15 cellular contexts compared by ENCODE assay signal in the genomic region with DNA sequence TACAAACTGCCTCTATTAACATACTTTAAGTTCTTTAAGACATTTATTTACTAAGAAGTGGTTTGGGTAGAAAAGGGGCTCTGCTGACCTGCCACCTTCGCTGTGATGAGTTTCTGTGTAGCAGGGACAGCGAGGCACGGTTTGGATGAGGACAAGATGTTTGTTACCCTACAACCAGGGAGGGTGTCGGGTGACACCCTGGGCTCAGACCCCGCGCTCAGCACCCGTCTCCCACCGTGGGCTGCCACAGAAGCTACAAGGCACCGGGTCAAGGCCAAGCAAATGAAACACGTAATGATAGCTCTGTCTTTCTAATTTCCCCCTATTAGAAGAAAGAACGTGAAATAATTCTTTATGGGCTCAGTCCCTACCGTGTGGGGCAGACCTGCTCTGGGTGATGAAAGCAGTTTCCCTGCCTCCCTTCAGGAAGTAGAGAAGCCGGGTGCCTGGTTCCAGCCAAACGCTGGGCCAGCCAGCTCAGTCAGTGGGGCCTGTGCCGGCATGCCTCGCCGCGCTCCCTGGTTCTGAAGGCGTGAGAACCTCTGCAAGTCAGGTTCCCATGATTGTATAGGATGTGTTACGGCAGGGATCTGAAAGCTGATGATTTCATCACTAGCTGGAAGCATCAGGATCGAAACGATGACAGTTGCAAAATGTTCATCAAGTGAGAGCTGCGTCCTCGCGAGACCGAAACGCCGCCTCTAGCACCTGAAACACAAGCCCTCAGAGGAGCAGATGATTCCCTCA. TPM values are rescaled to one million over a fixed set of nuclear protein-coding genes. Genes with fewer than 3 reads are reported as not detected.
DNase-seq lines count a peak whose midpoint lies in the region; ATAC-seq and TF ChIP-seq lines count a peak whose summit lies in the region.
"Had no signal": no experiment of that assay in that cellular context is flagged by ENCODE, and none has a peak within 500 bp of the region (broad histone marks: within the 10 kb centered on the region; RNA-seq: fewer than 3 reads in every experiment).

No MANE protein-coding gene starts in this region.

- no peak overlapping the region for H3K4me3 Mint-ChIP-seq in dendritic cell treated with granulocyte-macrophage colony-stimulating factor and Interleukin-4, amounts not matched to agents 40 ng/mL and 50 ng/mL, for 4 days
- H3K4me3 Mint-ChIP-seq in activated CD4-positive, alpha-beta T cell treated with anti-CD3 and anti-CD28 coated beads, Interleukin-2, amount 10 ng/mL, durations not matched to agents 24 days and 14 days: no peak overlapping the region
- H3K4me3 Mint-ChIP-seq in activated CD8-positive, alpha-beta T cell treated with anti-CD3 and anti-CD28 coated beads, Interleukin-2, amount 10 ng/mL, durations not matched to agents 7 days and 5 days: no peak overlapping the region
- H3K4me3 Mint-ChIP-seq: activated naive CD8-positive, alpha-beta T cell; naive thymus-derived CD4-positive, alpha-beta T cell had no signal

- H3K4me2 ChIP-seq in neural cell (ENCODE audit: low read length): no peak overlapping the region

- H3K27me3 Mint-ChIP-seq in dendritic cell treated with granulocyte-macrophage colony-stimulating factor and Interleukin-4, amounts not matched to agents 40 ng/mL and 50 ng/mL, for 4 days: no peaks in the 10 kb centered on the region
- H3K27me3 Mint-ChIP-seq in activated CD4-positive, alpha-beta T cell treated with anti-CD3 and anti-CD28 coated beads, Interleukin-2, amount 10 ng/mL, durations not matched to agents 24 days and 14 days: no peaks in the 10 kb centered on the region
- no peaks in the 10 kb centered on the region for H3K27me3 Mint-ChIP-seq in activated CD8-positive, alpha-beta T cell treated with anti-CD3 and anti-CD28 coated beads, Interleukin-2, amount 10 ng/mL, durations not matched to agents 7 days and 5 days (ENCODE audit: low read depth)
- H3K27me3 Mint-ChIP-seq: activated naive CD8-positive, alpha-beta T cell; naive thymus-derived CD4-positive, alpha-beta T cell had no signal

- H3K4me3 ChIP-seq in left ventricle myocardium inferior (no peak overlapping the region), neural cell (ENCODE audit: low read length) (no peak overlapping the region)
- H3K4me3 ChIP-seq: coronary artery, transverse colon had no signal

- H3K9me3 Mint-ChIP-seq in dendritic cell treated with granulocyte-macrophage colony-stimulating factor and Interleukin-4, amounts not matched to agents 40 ng/mL and 50 ng/mL, for 4 days: no peaks in the 10 kb centered on the region
- H3K9me3 Mint-ChIP-seq in activated CD4-positive, alpha-beta T cell treated with anti-CD3 and anti-CD28 coated beads, Interleukin-2, amount 10 ng/mL, durations not matched to agents 24 days and 14 days: no peaks in the 10 kb centered on the region
- no peaks in the 10 kb centered on the region for H3K9me3 Mint-ChIP-seq in activated CD8-positive, alpha-beta T cell treated with anti-CD3 and anti-CD28 coated beads, Interleukin-2, amount 10 ng/mL, durations not matched to agents 7 days and 5 days (ENCODE audit: insufficient read depth)
- H3K9me3 Mint-ChIP-seq: naive thymus-derived CD4-positive, alpha-beta T cell had no signal

- no peak overlapping the region for H2AFZ ChIP-seq in neural cell (ENCODE audit: low read depth, low read length)

- no peaks in the 10 kb centered on the region for H4K20me1 ChIP-seq in neural cell (ENCODE audit: insufficient read depth)

- TF ChIP-seq EP300 in neural cell (conservative IDR thresholded peaks at IDR 0.05; ENCODE audit: poor library complexity, severe bottlenecking): no peak

- H3F3A ChIP-seq in neural cell (ENCODE audit: insufficient read depth, low read length, poor library complexity, severe bottlenecking): no peaks in the 10 kb centered on the region

- peaks cover 45% of the 10 kb centered on the region for H3K4me1 ChIP-seq in left ventricle myocardium inferior

- H3K9me3 ChIP-seq in left ventricle myocardium inferior (replicated peaks) (no peaks in the 10 kb centered on the region), neural cell (ENCODE audit: low read length) (no peaks in the 10 kb centered on the region)
- H3K9me3 ChIP-seq: transverse colon had no signal

- H3K27ac ChIP-seq in left ventricle myocardium inferior (replicated peaks): peak overlapping the region; percentile 65
- H3K27ac ChIP-seq in neural cell (ENCODE audit: low read length): peak overlapping the region; percentile 18
- H3K27ac ChIP-seq: coronary artery had no signal

- POLR2A ChIA-PET in activated CD8-positive, alpha-beta T cell treated with anti-CD3 and anti-CD28 coated beads, Interleukin-2, amount 10 ng/mL, durations not matched to agents 7 days and 5 days (lab: Charles Lee): no interaction called here

- no peak for TF ChIP-seq RAD21 in neural cell (conservative IDR thresholded peaks at IDR 0.05)

- H3K4me1 Mint-ChIP-seq in dendritic cell treated with granulocyte-macrophage colony-stimulating factor and Interleukin-4, amounts not matched to agents 40 ng/mL and 50 ng/mL, for 4 days (ENCODE audit: low read depth): peaks cover 38% of the 10 kb centered on the region
- H3K4me1 Mint-ChIP-seq in activated CD4-positive, alpha-beta T cell treated with anti-CD3 and anti-CD28 coated beads, Interleukin-2, amount 10 ng/mL, durations not matched to agents 24 days and 14 days: peaks cover 7% of the 10 kb centered on the region
- peaks cover 2% of the 10 kb centered on the region for H3K4me1 Mint-ChIP-seq in activated CD8-positive, alpha-beta T cell treated with anti-CD3 and anti-CD28 coated beads, Interleukin-2, amount 10 ng/mL, durations not matched to agents 7 days and 5 days (ENCODE audit: low read depth)

- H3K27me3 ChIP-seq in left ventricle myocardium inferior (ENCODE audit: low read depth) (no peaks in the 10 kb centered on the region), neural cell (ENCODE audit: insufficient read depth, low read depth, low read length) (no peaks in the 10 kb centered on the region)
- H3K27me3 ChIP-seq: transverse colon had no signal

- H3K9ac ChIP-seq in neural cell (ENCODE audit: low read length): no peak overlapping the region

- intact Hi-C loops in left ventricle myocardium inferior (cut with micrococcal nuclease): no loop called here
- intact Hi-C loops in left cardiac atrium (cut with DNase I): no loop called here
- intact Hi-C loops in dendritic cell treated with granulocyte-macrophage colony-stimulating factor and Interleukin-4, amounts not matched to agents 40 ng/mL and 50 ng/mL, for 4 days (cut with micrococcal nuclease): no loop called here
- intact Hi-C loops in activated CD4-positive, alpha-beta T cell treated with anti-CD3 and anti-CD28 coated beads, Interleukin-2, amount 10 ng/mL, durations not matched to agents 24 days and 14 days (cut with micrococcal nuclease): no loop called here

- DNase-seq in left ventricle myocardium inferior: no peak
- DNase-seq in left cardiac atrium: no peak
- DNase-seq in activated CD4-positive, alpha-beta T cell treated with anti-CD3 and anti-CD28 coated beads, Interleukin-2, amount 10 ng/mL, durations not matched to agents 24 days and 14 days: no peak
- DNase-seq in activated CD8-positive, alpha-beta T cell treated with anti-CD3 and anti-CD28 coated beads, Interleukin-2, amount 10 ng/mL, durations not matched to agents 7 days and 5 days: no peak
- no peak for DNase-seq in NCI-H82 treated with DMSO at 0.1 percent for 48 hours (lab: John Stamatoyannopoulos, UW; ENCODE audit: unreplicated experiment)
- DNase-seq in NCI-H1092 treated with DMSO at 0.1 percent for 48 hours (lab: John Stamatoyannopoulos, UW): no peak
- DNase-seq: naive thymus-derived CD4-positive, alpha-beta T cell; NCI-H226; transverse colon had no signal

- TF ChIP-seq CTCF in left ventricle myocardium inferior (IDR thresholded peaks at IDR 0.05; ENCODE audit: borderline replicate concordance) (no peak), neural cell (IDR thresholded peaks at IDR 0.05; ENCODE audit: poor library complexity, severe bottlenecking) (no peak)

- CTCF ChIA-PET in activated CD8-positive, alpha-beta T cell treated with anti-CD3 and anti-CD28 coated beads, Interleukin-2, amount 10 ng/mL, durations not matched to agents 7 days and 5 days (lab: Charles Lee): interaction anchor here (0.9 to 1.3 kb wide), 3 partner anchors 54 to 76 kb away, joined by 3 read pairs; no protein-coding TSS in a partner anchor

- no peaks in the 10 kb centered on the region for H3K9me2 ChIP-seq in neural cell (ENCODE audit: insufficient read depth, low read length)

- no peaks in the 10 kb centered on the region for H3K79me2 ChIP-seq in neural cell (replicated peaks; ENCODE audit: insufficient read depth, low read length)

- peak overlapping the region; percentile 45 for H3K27ac Mint-ChIP-seq in dendritic cell treated with granulocyte-macrophage colony-stimulating factor and Interleukin-4, amounts not matched to agents 40 ng/mL and 50 ng/mL, for 4 days
- no peak overlapping the region for H3K27ac Mint-ChIP-seq in activated CD4-positive, alpha-beta T cell treated with anti-CD3 and anti-CD28 coated beads, Interleukin-2, amount 10 ng/mL, durations not matched to agents 24 days and 14 days
- H3K27ac Mint-ChIP-seq in activated CD8-positive, alpha-beta T cell treated with anti-CD3 and anti-CD28 coated beads, Interleukin-2, amount 10 ng/mL, durations not matched to agents 7 days and 5 days: no peak overlapping the region
- H3K27ac Mint-ChIP-seq: activated naive CD8-positive, alpha-beta T cell had no signal

- peaks cover 20% of the 10 kb centered on the region for H3K36me3 Mint-ChIP-seq in dendritic cell treated with granulocyte-macrophage colony-stimulating factor and Interleukin-4, amounts not matched to agents 40 ng/mL and 50 ng/mL, for 4 days (ENCODE audit: low read depth)
- H3K36me3 Mint-ChIP-seq in activated CD4-positive, alpha-beta T cell treated with anti-CD3 and anti-CD28 coated beads, Interleukin-2, amount 10 ng/mL, durations not matched to agents 24 days and 14 days (ENCODE audit: low read depth): peaks cover 14% of the 10 kb centered on the region
- peaks cover 4% of the 10 kb centered on the region for H3K36me3 Mint-ChIP-seq in activated CD8-positive, alpha-beta T cell treated with anti-CD3 and anti-CD28 coated beads, Interleukin-2, amount 10 ng/mL, durations not matched to agents 7 days and 5 days (ENCODE audit: low read depth)

- no peak for ATAC-seq in left cardiac atrium
- ATAC-seq in activated CD8-positive, alpha-beta T cell treated with anti-CD3 and anti-CD28 coated beads, Interleukin-2, amount 10 ng/mL, durations not matched to agents 7 days and 5 days: no peak
- ATAC-seq: naive thymus-derived CD4-positive, alpha-beta T cell had no signal

- no peaks in the 10 kb centered on the region for H3K36me3 ChIP-seq in left ventricle myocardium inferior
- H3K36me3 ChIP-seq in neural cell (ENCODE audit: insufficient read depth, low read length): no peaks in the 10 kb centered on the region
- H3K36me3 ChIP-seq: transverse colon had no signal

RNA-seq across cellular contexts. Expression of gene ZNF750, which starts 3.9 kb away (rescaled TPM):
- total RNA-seq in left ventricle myocardium inferior (not detected), left cardiac atrium (not detected)
- polyA plus RNA-seq in neural cell: not detected in 2 replicates
- not detected in 2 replicates for polyA minus RNA-seq in neural cell
- total RNA-seq in activated CD4-positive, alpha-beta T cell treated with anti-CD3 and anti-CD28 coated beads, Interleukin-2, amount 10 ng/mL, durations not matched to agents 24 days and 14 days: not detected in 2 replicates
- not detected for total RNA-seq in activated CD8-positive, alpha-beta T cell treated with anti-CD3 and anti-CD28 coated beads, Interleukin-2, amount 10 ng/mL, durations not matched to agents 7 days and 5 days
- total RNA-seq: LHCN-M2; naive thymus-derived CD4-positive, alpha-beta T cell; RPMI7951; transverse colon had no signal
